Comparison of ENCODE assay signal across 24 cellular contexts in the genomic region with DNA sequence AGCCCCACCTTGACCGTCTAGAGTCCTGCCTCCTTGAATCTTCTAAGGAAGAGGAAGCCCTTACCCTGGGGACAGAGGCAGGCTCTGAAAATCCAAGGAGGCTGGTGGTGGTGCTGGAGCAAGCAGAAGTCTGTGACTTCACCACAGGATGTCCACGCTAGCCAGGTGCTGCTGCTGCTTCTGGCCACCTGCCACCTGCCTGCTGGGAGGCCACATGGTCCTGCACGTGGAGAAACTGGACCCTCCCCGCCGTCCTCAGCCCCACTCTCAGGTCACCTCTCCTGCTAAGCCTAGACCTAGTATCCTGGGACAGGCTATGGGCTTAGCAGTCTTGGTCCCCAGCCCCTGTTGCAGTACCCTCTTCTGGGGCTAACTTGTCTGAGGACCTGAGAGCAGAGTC. TPM values are rescaled to one million over a fixed set of nuclear protein-coding genes. Genes with fewer than 3 reads are reported as not detected.
"Had no signal": no experiment of that assay in that cellular context is flagged by ENCODE, and none has a peak within 500 bp of the region (broad histone marks: within the 10 kb centered on the region; RNA-seq: fewer than 3 reads in every experiment).

No MANE protein-coding gene starts in this region.

- H3K9me3 Mint-ChIP-seq: activated CD4-positive, alpha-beta T cell treated with anti-CD3 and anti-CD28 coated beads, Interleukin-2, amount 10 ng/mL, durations not matched to agents 24 days and 14 days; activated naive CD4-positive, alpha-beta T cell treated with anti-CD3 and anti-CD28 coated beads for 36 hours; activated naive CD8-positive, alpha-beta T cell treated with anti-CD3 and anti-CD28 coated beads, Interleukin-2, amount 50 U/mL, for 24 hours; activated T-cell treated with anti-CD3 and anti-CD28 coated beads, Interleukin-2, amount 50 U/mL, for 4 hours; mesothelial cell of epicardium; natural killer cell treated with Interleukin-12 subunit alpha and Interleukin-12 subunit beta and Interleukin-15 and Interleukin-18, amount 100 ng/mL, for 72 hours had no signal

- H3K27ac Mint-ChIP-seq: activated CD4-positive, alpha-beta T cell treated with anti-CD3 and anti-CD28 coated beads, Interleukin-2, amount 10 ng/mL, durations not matched to agents 24 days and 14 days; activated CD8-positive, alpha-beta T cell treated with anti-CD3 and anti-CD28 coated beads, Interleukin-2, amount 10 ng/mL, durations not matched to agents 7 days and 5 days; activated naive CD4-positive, alpha-beta T cell treated with anti-CD3 and anti-CD28 coated beads for 36 hours; activated naive CD8-positive, alpha-beta T cell treated with anti-CD3 and anti-CD28 coated beads, Interleukin-2, amount 50 U/mL, for 24 hours; mesothelial cell of epicardium; natural killer cell treated with Interleukin-12 subunit alpha and Interleukin-12 subunit beta and Interleukin-15 and Interleukin-18, amount 100 ng/mL, for 72 hours; progenitor cell of endocrine pancreas had no signal

- H3K27ac ChIP-seq: brain microvascular endothelial cell, coronary artery, tibial nerve had no signal

- H3K4me1 Mint-ChIP-seq: activated CD4-positive, alpha-beta T cell treated with anti-CD3 and anti-CD28 coated beads, Interleukin-2, amount 10 ng/mL, durations not matched to agents 24 days and 14 days; activated naive CD8-positive, alpha-beta T cell treated with anti-CD3 and anti-CD28 coated beads, Interleukin-2, amount 50 U/mL, for 24 hours had no signal

- H3K36me3 ChIP-seq: brain microvascular endothelial cell, tibial nerve had no signal

- DNase-seq: activated CD4-positive, alpha-beta T cell treated with anti-CD3 and anti-CD28 coated beads, Interleukin-2, amount 10 ng/mL, durations not matched to agents 24 days and 14 days; activated CD8-positive, alpha-beta T cell treated with anti-CD3 and anti-CD28 coated beads, Interleukin-2, amount 10 ng/mL, durations not matched to agents 7 days and 5 days; activated naive CD4-positive, alpha-beta T cell treated with anti-CD3 and anti-CD28 coated beads for 36 hours; activated naive CD8-positive, alpha-beta T cell treated with anti-CD3 and anti-CD28 coated beads, Interleukin-2, amount 50 U/mL, for 24 hours; activated T-cell treated with anti-CD3 and anti-CD28 coated beads, Interleukin-2, amount 50 U/mL, for 4 hours; anterior cingulate cortex; brain microvascular endothelial cell; central memory CD4-positive, alpha-beta T cell; erythroblast; head of caudate nucleus; kidney; stimulated activated CD4-positive, alpha-beta T cell treated with anti-CD3 and anti-CD28 coated beads, Interleukin-12 subunit alpha, Interleukin-12 subunit beta, amount 100 ng/mL, for 4 hours; stimulated activated CD4-positive, alpha-beta T cell treated with anti-CD3 and anti-CD28 coated beads, Interleukin-1b, Interleukin-23, amount 100 ng/mL, for 48 hours; stimulated activated CD8-positive, alpha-beta memory T cell treated with anti-CD3 and anti-CD28 coated beads, Interleukin-4, amount 100 ng/mL, for 48 hours; stimulated activated naive CD4-positive, alpha-beta T cell treated with Interleukin-2 at 50 U/mL for 16 hours; T1000 had no signal

- H3K36me3 Mint-ChIP-seq: mesothelial cell of epicardium; natural killer cell treated with Interleukin-12 subunit alpha and Interleukin-12 subunit beta and Interleukin-15 and Interleukin-18, amount 100 ng/mL, for 72 hours had no signal

- H3K27me3 ChIP-seq: brain microvascular endothelial cell had no signal

- H3K9me3 ChIP-seq: tibial nerve had no signal

- H3K4me3 ChIP-seq: coronary artery, lung, tibial nerve had no signal

- ATAC-seq: activated CD8-positive, alpha-beta T cell treated with anti-CD3 and anti-CD28 coated beads, Interleukin-2, amount 10 ng/mL, durations not matched to agents 7 days and 5 days; activated naive CD8-positive, alpha-beta T cell treated with anti-CD3 and anti-CD28 coated beads, Interleukin-2, amount 50 U/mL, for 24 hours; activated T-cell treated with anti-CD3 and anti-CD28 coated beads, Interleukin-2, amount 50 U/mL, for 4 hours; left lobe of liver; natural killer cell treated with Interleukin-12 subunit alpha and Interleukin-12 subunit beta and Interleukin-15 and Interleukin-18, amount 100 ng/mL, for 72 hours had no signal

- H3K4me3 Mint-ChIP-seq: activated CD4-positive, alpha-beta T cell treated with anti-CD3 and anti-CD28 coated beads, Interleukin-2, amount 10 ng/mL, durations not matched to agents 24 days and 14 days; activated CD8-positive, alpha-beta T cell treated with anti-CD3 and anti-CD28 coated beads, Interleukin-2, amount 10 ng/mL, durations not matched to agents 7 days and 5 days; activated naive CD4-positive, alpha-beta T cell treated with anti-CD3 and anti-CD28 coated beads for 36 hours; activated naive CD8-positive, alpha-beta T cell treated with anti-CD3 and anti-CD28 coated beads, Interleukin-2, amount 50 U/mL, for 24 hours; activated T-cell treated with anti-CD3 and anti-CD28 coated beads, Interleukin-2, amount 50 U/mL, for 4 hours; mesothelial cell of epicardium; natural killer cell treated with Interleukin-12 subunit alpha and Interleukin-12 subunit beta and Interleukin-15 and Interleukin-18, amount 100 ng/mL, for 72 hours had no signal

- H3K27me3 Mint-ChIP-seq: activated CD4-positive, alpha-beta T cell treated with anti-CD3 and anti-CD28 coated beads, Interleukin-2, amount 10 ng/mL, durations not matched to agents 24 days and 14 days; activated naive CD8-positive, alpha-beta T cell treated with anti-CD3 and anti-CD28 coated beads, Interleukin-2, amount 50 U/mL, for 24 hours had no signal

RNA-seq across cellular contexts. Expression of a gene that starts 15.8 kb away (rescaled TPM):
- total RNA-seq: activated CD4-positive, alpha-beta T cell treated with anti-CD3 and anti-CD28 coated beads, Interleukin-2, amount 10 ng/mL, durations not matched to agents 24 days and 14 days; activated CD8-positive, alpha-beta T cell treated with anti-CD3 and anti-CD28 coated beads, Interleukin-2, amount 10 ng/mL, durations not matched to agents 7 days and 5 days; activated T-cell treated with anti-CD3 and anti-CD28 coated beads, Interleukin-2, amount 50 U/mL, for 4 hours; frontal cortex; left lobe of liver; natural killer cell treated with Interleukin-12 subunit alpha and Interleukin-12 subunit beta and Interleukin-15 and Interleukin-18, amount 100 ng/mL, for 72 hours had no signal

RNA-seq across cellular contexts. Expression of a gene that starts 50.2 kb away (rescaled TPM):
- total RNA-seq: activated CD4-positive, alpha-beta T cell treated with anti-CD3 and anti-CD28 coated beads, Interleukin-2, amount 10 ng/mL, durations not matched to agents 24 days and 14 days; activated CD8-positive, alpha-beta T cell treated with anti-CD3 and anti-CD28 coated beads, Interleukin-2, amount 10 ng/mL, durations not matched to agents 7 days and 5 days; activated naive CD4-positive, alpha-beta T cell treated with anti-CD3 and anti-CD28 coated beads for 36 hours; activated T-cell treated with anti-CD3 and anti-CD28 coated beads, Interleukin-2, amount 50 U/mL, for 4 hours; natural killer cell treated with Interleukin-12 subunit alpha and Interleukin-12 subunit beta and Interleukin-15 and Interleukin-18, amount 100 ng/mL, for 72 hours had no signal
